8 cellular contexts compared by ENCODE assay signal in the genomic region with DNA sequence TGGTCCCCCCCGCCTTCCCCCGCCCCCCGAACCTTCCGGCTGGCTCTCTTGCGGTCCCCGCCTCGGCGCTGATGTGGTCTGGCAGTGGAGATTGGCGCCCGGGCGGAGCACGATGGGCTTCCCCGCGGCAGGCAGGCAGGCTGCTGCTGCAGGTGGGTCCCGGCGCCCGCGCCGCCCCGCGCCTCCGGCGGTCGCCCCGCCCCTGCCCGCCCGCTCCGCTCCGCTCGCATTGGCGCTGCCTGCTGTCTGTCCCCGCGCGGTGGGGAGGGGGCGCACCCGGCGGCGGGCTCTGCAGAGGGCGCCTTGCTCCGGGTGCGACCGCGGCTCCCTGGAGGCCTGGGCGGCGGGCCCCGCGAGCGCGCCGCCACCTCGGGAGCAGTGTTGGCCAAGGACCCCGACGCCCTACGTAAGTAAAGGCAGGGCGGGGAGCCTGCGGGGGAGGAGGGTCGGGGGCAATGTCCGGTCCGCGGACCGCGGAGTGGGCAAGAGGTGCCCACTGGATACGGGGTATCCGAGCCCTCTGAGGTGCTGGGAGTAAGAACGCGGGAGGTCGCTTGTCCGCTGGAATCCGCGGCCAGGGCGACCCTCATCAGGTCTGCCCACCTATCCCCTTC. TPM values are rescaled to one million over a fixed set of nuclear protein-coding genes. Genes with fewer than 3 reads are reported as not detected.
DNase-seq lines count a peak whose midpoint lies in the region; ATAC-seq and TF ChIP-seq lines count a peak whose summit lies in the region.

A gene with protein sequence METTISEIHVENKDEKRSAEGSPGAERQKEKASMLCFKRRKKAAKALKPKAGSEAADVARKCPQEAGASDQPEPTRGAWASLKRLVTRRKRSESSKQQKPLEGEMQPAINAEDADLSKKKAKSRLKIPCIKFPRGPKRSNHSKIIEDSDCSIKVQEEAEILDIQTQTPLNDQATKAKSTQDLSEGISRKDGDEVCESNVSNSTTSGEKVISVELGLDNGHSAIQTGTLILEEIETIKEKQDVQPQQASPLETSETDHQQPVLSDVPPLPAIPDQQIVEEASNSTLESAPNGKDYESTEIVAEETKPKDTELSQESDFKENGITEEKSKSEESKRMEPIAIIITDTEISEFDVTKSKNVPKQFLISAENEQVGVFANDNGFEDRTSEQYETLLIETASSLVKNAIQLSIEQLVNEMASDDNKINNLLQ (plus strand): TSS at position 292 of the 614 bp plus-strand sequence. CDS start 2,896 bp downstream, outside the sequence.

- H3K27me3 Mint-ChIP-seq in WTC11 (ENCODE audit: low read depth) = peaks cover 3% of the 10 kb centered on the region

- peak within 1 kb of the TSS; percentile 61 for H3K27ac Mint-ChIP-seq in WTC11

- peaks cover 12% of the 10 kb centered on the region for H3K4me1 Mint-ChIP-seq in WTC11

- no peaks in the 10 kb centered on the region for H3K9me3 Mint-ChIP-seq in WTC11

- peak within 1 kb of the TSS; percentile 80 for H3K4me3 Mint-ChIP-seq in WTC11

- POLR2A ChIA-PET in WTC11 (lab: Charles Lee) = interaction anchor here (1.0 to 3.1 kb wide), 6 partner anchors 40 to 167 kb away, joined by 3 to 14 read pairs (median 6); a partner anchor contains a TSS

- peak; percentile 65 for ATAC-seq in GM21825 (IDR thresholded peaks at IDR 0.05; ENCODE audit: unreplicated experiment)
- ATAC-seq in WTC11 = peak; percentile 95

- peak within 1 kb of the TSS; percentile 87 for H3K27ac ChIP-seq in caudate nucleus (ENCODE audit: low read depth, low read length)

- TF ChIP-seq CTCF in WTC11 (IDR thresholded peaks at IDR 0.05) = no peak

- CTCF ChIA-PET in WTC11 (lab: Charles Lee) = interaction anchor here (0.7 to 2.5 kb wide), 13 partner anchors 13 to 500 kb away, joined by 3 to 13 read pairs (median 5); no protein-coding TSS in a partner anchor

- H3K36me3 Mint-ChIP-seq in WTC11 = peaks cover 4% of the 10 kb centered on the region

- DNase-seq in ELF-1 (ENCODE audit: low read depth, low spot score) (peak; percentile 76), NCI-H1105 treated with DMSO at 0.1 percent for 48 hours (lab: John Stamatoyannopoulos, UW) (peak; percentile 87), WTC11 (ENCODE audit: low spot score) (peak; percentile 87), caudate nucleus (lab: John Stamatoyannopoulos, UW) (peak in 57 of 61 donors; percentile 9 to 84 (median 64)), left kidney (ENCODE audit: low read depth, low spot score) (peak; percentile 93), COLO829 (ENCODE audit: low spot score) (no peak)
- peak; percentile 65 to 70 for DNase-seq in stimulated activated CD4-positive, alpha-beta T cell treated with anti-CD3 and anti-CD28 coated beads, Interleukin-2, amount 100 ng/mL, for 24 hours

TF ChIP-seq in WTC11, 78 proteins besides CTCF, POLR2A, EP300 and RAD21 (continues in another document):
- TF ChIP-seq, protein P1, sequence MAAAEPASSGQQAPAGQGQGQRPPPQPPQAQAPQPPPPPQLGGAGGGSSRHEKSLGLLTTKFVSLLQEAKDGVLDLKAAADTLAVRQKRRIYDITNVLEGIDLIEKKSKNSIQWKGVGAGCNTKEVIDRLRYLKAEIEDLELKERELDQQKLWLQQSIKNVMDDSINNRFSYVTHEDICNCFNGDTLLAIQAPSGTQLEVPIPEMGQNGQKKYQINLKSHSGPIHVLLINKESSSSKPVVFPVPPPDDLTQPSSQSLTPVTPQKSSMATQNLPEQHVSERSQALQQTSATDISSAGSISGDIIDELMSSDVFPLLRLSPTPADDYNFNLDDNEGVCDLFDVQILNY (CRISPR knock-in tag; IDR thresholded peaks at IDR 0.05) = peak; percentile 62; the same call in 1 of the 2 replicates
- no peak for TF ChIP-seq MYBL2 (CRISPR knock-in tag; IDR thresholded peaks at IDR 0.05)
- TF ChIP-seq, protein P2, sequence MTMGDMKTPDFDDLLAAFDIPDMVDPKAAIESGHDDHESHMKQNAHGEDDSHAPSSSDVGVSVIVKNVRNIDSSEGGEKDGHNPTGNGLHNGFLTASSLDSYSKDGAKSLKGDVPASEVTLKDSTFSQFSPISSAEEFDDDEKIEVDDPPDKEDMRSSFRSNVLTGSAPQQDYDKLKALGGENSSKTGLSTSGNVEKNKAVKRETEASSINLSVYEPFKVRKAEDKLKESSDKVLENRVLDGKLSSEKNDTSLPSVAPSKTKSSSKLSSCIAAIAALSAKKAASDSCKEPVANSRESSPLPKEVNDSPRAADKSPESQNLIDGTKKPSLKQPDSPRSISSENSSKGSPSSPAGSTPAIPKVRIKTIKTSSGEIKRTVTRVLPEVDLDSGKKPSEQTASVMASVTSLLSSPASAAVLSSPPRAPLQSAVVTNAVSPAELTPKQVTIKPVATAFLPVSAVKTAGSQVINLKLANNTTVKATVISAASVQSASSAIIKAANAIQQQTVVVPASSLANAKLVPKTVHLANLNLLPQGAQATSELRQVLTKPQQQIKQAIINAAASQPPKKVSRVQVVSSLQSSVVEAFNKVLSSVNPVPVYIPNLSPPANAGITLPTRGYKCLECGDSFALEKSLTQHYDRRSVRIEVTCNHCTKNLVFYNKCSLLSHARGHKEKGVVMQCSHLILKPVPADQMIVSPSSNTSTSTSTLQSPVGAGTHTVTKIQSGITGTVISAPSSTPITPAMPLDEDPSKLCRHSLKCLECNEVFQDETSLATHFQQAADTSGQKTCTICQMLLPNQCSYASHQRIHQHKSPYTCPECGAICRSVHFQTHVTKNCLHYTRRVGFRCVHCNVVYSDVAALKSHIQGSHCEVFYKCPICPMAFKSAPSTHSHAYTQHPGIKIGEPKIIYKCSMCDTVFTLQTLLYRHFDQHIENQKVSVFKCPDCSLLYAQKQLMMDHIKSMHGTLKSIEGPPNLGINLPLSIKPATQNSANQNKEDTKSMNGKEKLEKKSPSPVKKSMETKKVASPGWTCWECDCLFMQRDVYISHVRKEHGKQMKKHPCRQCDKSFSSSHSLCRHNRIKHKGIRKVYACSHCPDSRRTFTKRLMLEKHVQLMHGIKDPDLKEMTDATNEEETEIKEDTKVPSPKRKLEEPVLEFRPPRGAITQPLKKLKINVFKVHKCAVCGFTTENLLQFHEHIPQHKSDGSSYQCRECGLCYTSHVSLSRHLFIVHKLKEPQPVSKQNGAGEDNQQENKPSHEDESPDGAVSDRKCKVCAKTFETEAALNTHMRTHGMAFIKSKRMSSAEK (CRISPR knock-in tag; IDR thresholded peaks at IDR 0.05; ENCODE audit: borderline replicate concordance) = no peak
- TF ChIP-seq, protein P3, sequence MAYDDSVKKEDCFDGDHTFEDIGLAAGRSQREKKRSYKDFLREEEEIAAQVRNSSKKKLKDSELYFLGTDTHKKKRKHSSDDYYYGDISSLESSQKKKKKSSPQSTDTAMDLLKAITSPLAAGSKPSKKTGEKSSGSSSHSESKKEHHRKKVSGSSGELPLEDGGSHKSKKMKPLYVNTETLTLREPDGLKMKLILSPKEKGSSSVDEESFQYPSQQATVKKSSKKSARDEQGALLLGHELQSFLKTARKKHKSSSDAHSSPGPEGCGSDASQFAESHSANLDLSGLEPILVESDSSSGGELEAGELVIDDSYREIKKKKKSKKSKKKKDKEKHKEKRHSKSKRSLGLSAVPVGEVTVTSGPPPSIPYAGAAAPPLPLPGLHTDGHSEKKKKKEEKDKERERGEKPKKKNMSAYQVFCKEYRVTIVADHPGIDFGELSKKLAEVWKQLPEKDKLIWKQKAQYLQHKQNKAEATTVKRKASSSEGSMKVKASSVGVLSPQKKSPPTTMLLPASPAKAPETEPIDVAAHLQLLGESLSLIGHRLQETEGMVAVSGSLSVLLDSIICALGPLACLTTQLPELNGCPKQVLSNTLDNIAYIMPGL (CRISPR knock-in tag; IDR thresholded peaks at IDR 0.05) = no peak
- no peak for TF ChIP-seq ZBTB21 (CRISPR knock-in tag; IDR thresholded peaks at IDR 0.05; ENCODE audit: borderline replicate concordance)
- peak; percentile 69 for TF ChIP-seq ZNF423 (CRISPR knock-in tag; IDR thresholded peaks at IDR 0.05)
- TF ChIP-seq, protein P4, sequence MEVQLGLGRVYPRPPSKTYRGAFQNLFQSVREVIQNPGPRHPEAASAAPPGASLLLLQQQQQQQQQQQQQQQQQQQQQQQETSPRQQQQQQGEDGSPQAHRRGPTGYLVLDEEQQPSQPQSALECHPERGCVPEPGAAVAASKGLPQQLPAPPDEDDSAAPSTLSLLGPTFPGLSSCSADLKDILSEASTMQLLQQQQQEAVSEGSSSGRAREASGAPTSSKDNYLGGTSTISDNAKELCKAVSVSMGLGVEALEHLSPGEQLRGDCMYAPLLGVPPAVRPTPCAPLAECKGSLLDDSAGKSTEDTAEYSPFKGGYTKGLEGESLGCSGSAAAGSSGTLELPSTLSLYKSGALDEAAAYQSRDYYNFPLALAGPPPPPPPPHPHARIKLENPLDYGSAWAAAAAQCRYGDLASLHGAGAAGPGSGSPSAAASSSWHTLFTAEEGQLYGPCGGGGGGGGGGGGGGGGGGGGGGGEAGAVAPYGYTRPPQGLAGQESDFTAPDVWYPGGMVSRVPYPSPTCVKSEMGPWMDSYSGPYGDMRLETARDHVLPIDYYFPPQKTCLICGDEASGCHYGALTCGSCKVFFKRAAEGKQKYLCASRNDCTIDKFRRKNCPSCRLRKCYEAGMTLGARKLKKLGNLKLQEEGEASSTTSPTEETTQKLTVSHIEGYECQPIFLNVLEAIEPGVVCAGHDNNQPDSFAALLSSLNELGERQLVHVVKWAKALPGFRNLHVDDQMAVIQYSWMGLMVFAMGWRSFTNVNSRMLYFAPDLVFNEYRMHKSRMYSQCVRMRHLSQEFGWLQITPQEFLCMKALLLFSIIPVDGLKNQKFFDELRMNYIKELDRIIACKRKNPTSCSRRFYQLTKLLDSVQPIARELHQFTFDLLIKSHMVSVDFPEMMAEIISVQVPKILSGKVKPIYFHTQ (CRISPR knock-in tag; IDR thresholded peaks at IDR 0.05) = no peak
- TF ChIP-seq, protein P5, sequence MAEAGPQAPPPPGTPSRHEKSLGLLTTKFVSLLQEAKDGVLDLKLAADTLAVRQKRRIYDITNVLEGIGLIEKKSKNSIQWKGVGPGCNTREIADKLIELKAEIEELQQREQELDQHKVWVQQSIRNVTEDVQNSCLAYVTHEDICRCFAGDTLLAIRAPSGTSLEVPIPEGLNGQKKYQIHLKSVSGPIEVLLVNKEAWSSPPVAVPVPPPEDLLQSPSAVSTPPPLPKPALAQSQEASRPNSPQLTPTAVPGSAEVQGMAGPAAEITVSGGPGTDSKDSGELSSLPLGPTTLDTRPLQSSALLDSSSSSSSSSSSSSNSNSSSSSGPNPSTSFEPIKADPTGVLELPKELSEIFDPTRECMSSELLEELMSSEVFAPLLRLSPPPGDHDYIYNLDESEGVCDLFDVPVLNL (CRISPR knock-in tag; IDR thresholded peaks at IDR 0.05; ENCODE audit: borderline replicate concordance, low read depth) = no peak
- no peak for TF ChIP-seq NR1H2 (CRISPR knock-in tag; IDR thresholded peaks at IDR 0.05)
- TF ChIP-seq, protein P6, sequence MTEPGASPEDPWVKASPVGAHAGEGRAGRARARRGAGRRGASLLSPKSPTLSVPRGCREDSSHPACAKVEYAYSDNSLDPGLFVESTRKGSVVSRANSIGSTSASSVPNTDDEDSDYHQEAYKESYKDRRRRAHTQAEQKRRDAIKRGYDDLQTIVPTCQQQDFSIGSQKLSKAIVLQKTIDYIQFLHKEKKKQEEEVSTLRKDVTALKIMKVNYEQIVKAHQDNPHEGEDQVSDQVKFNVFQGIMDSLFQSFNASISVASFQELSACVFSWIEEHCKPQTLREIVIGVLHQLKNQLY (CRISPR knock-in tag; IDR thresholded peaks at IDR 0.05) = no peak
- TF ChIP-seq ZNF219 (CRISPR knock-in tag; IDR thresholded peaks at IDR 0.05; ENCODE audit: borderline replicate concordance) = no peak

RNA-seq across cellular contexts. Expression of the gene that starts here (rescaled TPM):
- 2.8 to 3.0 TPM (median 3.0 TPM) in 3 replicates for total RNA-seq in WTC11 (2021)
